8 cellular contexts compared by ENCODE assay signal in genomic region chr1:197356723-197357533, GRCh38.
DNase-seq lines count a peak whose midpoint lies in the region; ATAC-seq and TF ChIP-seq lines count a peak whose summit lies in the region.

No MANE protein-coding gene starts in this region.

- CTCF ChIA-PET in OCI-LY7 (lab: Charles Lee; ENCODE audit: unreplicated experiment) = interaction anchor here (1.2 kb wide), 1 partner anchor 177 kb away, joined by 8 read pairs; no protein-coding TSS in a partner anchor

- POLR2A ChIA-PET in OCI-LY7 (lab: Charles Lee) = interaction anchor here (0.6 to 1.4 kb wide), 3 partner anchors 9 to 177 kb away, joined by 3 to 7 read pairs (median 3); no protein-coding TSS in a partner anchor

- H3K27ac ChIP-seq in DND-41 (ENCODE audit: low read length) = no peak overlapping the region
- no peak overlapping the region for H3K27ac ChIP-seq in OCI-LY7 (ENCODE audit: low read depth, low read length, poor library complexity, severe bottlenecking)
- H3K27ac ChIP-seq in aorta (ENCODE audit: low read depth in 1 of 2, low read length in 2 of 2) = no peak overlapping the region

- no peak overlapping the region for H3K4me2 ChIP-seq in DND-41 (ENCODE audit: insufficient read depth, low read length)
- H3K4me2 ChIP-seq in OCI-LY7 (ENCODE audit: low read length) = no peak overlapping the region

- TF ChIP-seq CTCF in DND-41 (IDR thresholded peaks at IDR 0.05; ENCODE audit: borderline replicate concordance, extremely low read depth, low read length, poor library complexity, severe bottlenecking) (peak; percentile 76), OCI-LY7 (conservative IDR thresholded peaks at IDR 0.05; ENCODE audit: low read length) (peak; percentile 83)

- no TSS peak for BruUV-seq in OCI-LY7 (replicated peaks; lab: Mats Ljungman, UMichigan)

- ATAC-seq in DND-41 (ENCODE audit: insufficient read depth, low read depth) = peak; percentile 86
- peak; percentile 83 for ATAC-seq in GM19463 (IDR thresholded peaks at IDR 0.05; ENCODE audit: unreplicated experiment)
- peak; percentile 66 for ATAC-seq in aorta (ENCODE audit: low FRiP score)

- H3K9ac ChIP-seq in DND-41 (ENCODE audit: low read depth, low read length) = no peak overlapping the region

- H3K9me3 ChIP-seq in DND-41 (ENCODE audit: insufficient read depth, low read length, severe bottlenecking) (no peaks in the 10 kb centered on the region), OCI-LY7 (ENCODE audit: low read length) (no peaks in the 10 kb centered on the region), aorta (ENCODE audit: control insufficient read depth, low read length) (no peaks in the 10 kb centered on the region)

- H3K36me3 ChIP-seq in DND-41 (ENCODE audit: insufficient read depth, low read length) = no peaks in the 10 kb centered on the region
- H3K36me3 ChIP-seq in OCI-LY7 (ENCODE audit: insufficient read depth, low read length) = no peaks in the 10 kb centered on the region
- H3K36me3 ChIP-seq in aorta (ENCODE audit: control insufficient read depth in 1 of 2, insufficient read depth in 2 of 2, low read length in 1 of 2) = no peaks in the 10 kb centered on the region

- H3K4me1 ChIP-seq in DND-41 (ENCODE audit: insufficient read depth, low read length) (no peaks in the 10 kb centered on the region), OCI-LY7 (ENCODE audit: insufficient read depth, low read length, poor library complexity, severe bottlenecking) (no peaks in the 10 kb centered on the region), aorta (ENCODE audit: control insufficient read depth in 1 of 2, insufficient read depth in 2 of 2, low read length in 2 of 2) (no peaks in the 10 kb centered on the region)

- H3K79me2 ChIP-seq in DND-41 (ENCODE audit: insufficient read depth, low read length) (no peaks in the 10 kb centered on the region), OCI-LY7 (ENCODE audit: insufficient read depth, low read depth, low read length) (no peaks in the 10 kb centered on the region)

- H3K27me3 ChIP-seq in DND-41 (ENCODE audit: insufficient read depth, low read length, poor library complexity) (no peaks in the 10 kb centered on the region), aorta (ENCODE audit: control insufficient read depth in 1 of 2, insufficient read depth in 2 of 2, low read length in 1 of 2) (no peaks in the 10 kb centered on the region)

- H3K4me3 ChIP-seq in DND-41 (ENCODE audit: low read depth in 1 of 2, low read length in 2 of 2) = no peak overlapping the region
- no peak overlapping the region for H3K4me3 ChIP-seq in OCI-LY7 (ENCODE audit: low read depth, low read length, poor library complexity, severe bottlenecking)
- no peak overlapping the region for H3K4me3 ChIP-seq in aorta (ENCODE audit: low read length in 2 of 2)

- WGBS in aorta, 2 donors = 57 to 59% methylated on average over 5 of the region's 5 CpGs

- H4K20me1 ChIP-seq in DND-41 (ENCODE audit: insufficient read depth, low read length) (no peaks in the 10 kb centered on the region), OCI-LY7 (ENCODE audit: insufficient read depth, low read length) (no peaks in the 10 kb centered on the region)

- H2AFZ ChIP-seq in DND-41 (ENCODE audit: low read depth, low read length) (0 out of 2 replicates have a peak overlapping the region, but pooled peaks have one; percentile 54), OCI-LY7 (ENCODE audit: low read length) (no peak overlapping the region)

- intact Hi-C loops in OCI-LY7 (cut with micrococcal nuclease; ENCODE audit: unreplicated experiment) = loop anchor here (1.0 to 2.0 kb wide), 2 partner anchors 177 to 528 kb away; no protein-coding TSS in a partner anchor
- intact Hi-C loops in aorta (cut with DNase I) = loop anchor here in 1 of 2 donors (10.0 kb wide), 1 partner anchor 172 kb away; no protein-coding TSS in a partner anchor

- H3K9me2 ChIP-seq in OCI-LY7 (ENCODE audit: insufficient read depth, low read length) = no peaks in the 10 kb centered on the region

- peak; percentile 40 for DNase-seq in DND-41
- peak; percentile 53 for DNase-seq in HT-29 (ENCODE audit: low spot score)
- DNase-seq in OCI-LY7 (ENCODE audit: low spot score) = peak; percentile 51
- DNase-seq in cerebellar cortex (ENCODE audit: low spot score) = peak; percentile 65
- DNase-seq in left kidney (ENCODE audit: low read depth, low spot score) = peak; percentile 75
- no peak for DNase-seq in aorta
- no peak for DNase-seq in GM19238 (ENCODE audit: insufficient read length, low spot score)

Comparison
In these comparisons a context has a peak if more than half of its experiments do, and no peak if none do; other contexts are left out.
1. DNase-seq: peak in DND-41 (single experiment), HT-29 (single experiment), OCI-LY7 (single experiment), cerebellar cortex (single experiment) and left kidney (single experiment); none in aorta (0 of 2) and GM19238 (single experiment).
2. Peak in every context shown above with its lines, with median percentiles within 50 percentile points of each other: ATAC-seq.